ENCODE assay signal across 22 cellular contexts in genomic region chr12:112117685-112118084, GRCh38. TPM values are rescaled to one million over a fixed set of nuclear protein-coding genes. Genes with fewer than 3 reads are reported as not detected.
DNase-seq lines count a peak whose midpoint lies in the region; ATAC-seq and TF ChIP-seq lines count a peak whose summit lies in the region.
"Had no signal": no experiment of that assay in that cellular context is flagged by ENCODE, and none has a peak within 500 bp of the region (broad histone marks: within the 10 kb centered on the region; RNA-seq: fewer than 3 reads in every experiment).

No MANE protein-coding gene starts in this region.

- in situ Hi-C loops in brain microvascular endothelial cell (cut with HindIII; ENCODE audit: low pct_ligation_motif_present, low sequenced_read_pairs): no loop called here

- no peaks in the 10 kb centered on the region for H3K9me3 ChIP-seq in BLaER1 treated with 17β-estradiol and CSF1 and Interleukin-3, amounts not matched to agents 10 nM and 100 nM (replicated peaks in 1 of 11)
- no peaks in the 10 kb centered on the region for H3K9me3 ChIP-seq in prostate gland
- H3K9me3 ChIP-seq: uterus had no signal

- no peaks in the 10 kb centered on the region for H3K79me2 ChIP-seq in GM23338 (replicated peaks; ENCODE audit: insufficient read depth)

- H4K20me1 ChIP-seq in BLaER1 treated with 17β-estradiol and CSF1 and Interleukin-3, amounts not matched to agents 10 nM and 100 nM: no peaks in the 10 kb centered on the region
- H4K20me1 ChIP-seq in GM23338 (replicated peaks; ENCODE audit: insufficient read depth): no peaks in the 10 kb centered on the region

- ATAC-seq in GM23338 (no peak), SK-N-SH treated with all-trans-retinoic acid at 6 μM for 48 hours (no peak)
- ATAC-seq: activated T-cell treated with anti-CD3 and anti-CD28 coated beads, Interleukin-2, amount 50 U/mL, for 4 hours; T-helper 17 cell had no signal

- peak overlapping the region in 8 of 11 experiments; percentile 65 to 89 (median 74); a peak in 10 of 22 replicates for H3K4me2 ChIP-seq in BLaER1 treated with 17β-estradiol and CSF1 and Interleukin-3, amounts not matched to agents 10 nM and 100 nM
- H3K4me2 ChIP-seq in GM23338: no peak overlapping the region

- H3K9me2 ChIP-seq in GM23338 (ENCODE audit: insufficient read depth): no peaks in the 10 kb centered on the region

- H3K27me3 Mint-ChIP-seq in GM23338 (ENCODE audit: insufficient read depth, low read depth, poor library complexity): peaks cover 2% of the 10 kb centered on the region
- H3K27me3 Mint-ChIP-seq: CD4-positive, alpha-beta T cell had no signal

- H3K4me3 Mint-ChIP-seq in GM23338: no peak overlapping the region
- H3K4me3 Mint-ChIP-seq: activated CD4-positive, alpha-beta T cell treated with anti-CD3 and anti-CD28 coated beads, Interleukin-2, amount 10 ng/mL, durations not matched to agents 24 days and 14 days; activated naive CD4-positive, alpha-beta T cell treated with anti-CD3 and anti-CD28 coated beads for 36 hours; activated T-cell treated with anti-CD3 and anti-CD28 coated beads, Interleukin-2, amount 50 U/mL, for 4 hours; CD4-positive, alpha-beta T cell; T-helper 17 cell had no signal

- no peak for TF ChIP-seq POLR2A in prostate gland (IDR thresholded peaks at IDR 0.05)

- no peak overlapping the region for H2AFZ ChIP-seq in GM23338

- H3K36me3 ChIP-seq in BLaER1 treated with 17β-estradiol and CSF1 and Interleukin-3, amounts not matched to agents 10 nM and 100 nM: no peaks in the 10 kb centered on the region
- H3K36me3 ChIP-seq in GM23338 (ENCODE audit: insufficient read depth): no peaks in the 10 kb centered on the region
- no peaks in the 10 kb centered on the region for H3K36me3 ChIP-seq in brain microvascular endothelial cell (replicated peaks)
- H3K36me3 ChIP-seq in prostate gland: no peaks in the 10 kb centered on the region
- H3K36me3 ChIP-seq: cardiac muscle cell, uterus had no signal

- H3K4me1 ChIP-seq in BLaER1 treated with 17β-estradiol and CSF1 and Interleukin-3, amounts not matched to agents 10 nM and 100 nM: peaks cover 22 to 31% (median 25%) of the 10 kb centered on the region in 10 experiments
- H3K4me1 ChIP-seq in GM23338 (ENCODE audit: insufficient read depth) (peaks cover 16% of the 10 kb centered on the region), prostate gland (replicated peaks) (no peaks in the 10 kb centered on the region)

- 0 out of 2 replicates have a peak, but pooled peaks cover 6% of the 10 kb centered on the region for H3F3A ChIP-seq in GM23338 (replicated peaks; ENCODE audit: low read depth)

- no peak for DNase-seq in GM23338 (ENCODE audit: low spot score)
- peak; percentile 44 for DNase-seq in brain microvascular endothelial cell
- DNase-seq in prostate gland (ENCODE audit: low spot score): no peak
- no peak for DNase-seq in NCI-H146 (lab: John Stamatoyannopoulos, UW)
- no peak for DNase-seq in NCI-H1930 (lab: John Stamatoyannopoulos, UW)
- DNase-seq: activated CD4-positive, alpha-beta T cell treated with anti-CD3 and anti-CD28 coated beads, Interleukin-2, amount 10 ng/mL, durations not matched to agents 24 days and 14 days; activated naive CD4-positive, alpha-beta T cell treated with anti-CD3 and anti-CD28 coated beads for 36 hours; activated T-cell treated with anti-CD3 and anti-CD28 coated beads, Interleukin-2, amount 50 U/mL, for 4 hours; amygdala; cortex of kidney; DMS 273 treated with DMSO at 0.1 percent for 48 hours; KBM-7; MM.1S; NCI-H2171; stimulated activated CD4-positive, alpha-beta T cell treated with anti-CD3 and anti-CD28 coated beads, Interleukin-2, amount 100 ng/mL, for 24 hours; T-helper 17 cell; uterus had no signal

- TF ChIP-seq CTCF in GM23338 (conservative IDR thresholded peaks at IDR 0.05; ENCODE audit: low read depth in 2 of 2): no peak
- TF ChIP-seq CTCF in brain microvascular endothelial cell (IDR thresholded peaks at IDR 0.05; ENCODE audit: low read depth, low read length, missing control alignments): no peak
- TF ChIP-seq CTCF in prostate gland (IDR thresholded peaks at IDR 0.05): no peak

- no peak overlapping the region for H3K4me3 ChIP-seq in BLaER1 treated with 17β-estradiol and CSF1 and Interleukin-3, amounts not matched to agents 10 nM and 100 nM
- H3K4me3 ChIP-seq in GM23338: no peak overlapping the region
- no peak overlapping the region for H3K4me3 ChIP-seq in brain microvascular endothelial cell (ENCODE audit: low read depth, low read length)
- no peak overlapping the region for H3K4me3 ChIP-seq in prostate gland
- H3K4me3 ChIP-seq: cardiac muscle cell, uterus had no signal

- intact Hi-C loops in prostate gland (cut with DNase I): no loop called here

- no peaks in the 10 kb centered on the region for H3K9me3 Mint-ChIP-seq in GM23338
- H3K9me3 Mint-ChIP-seq: activated CD4-positive, alpha-beta T cell treated with anti-CD3 and anti-CD28 coated beads, Interleukin-2, amount 10 ng/mL, durations not matched to agents 24 days and 14 days; activated naive CD4-positive, alpha-beta T cell treated with anti-CD3 and anti-CD28 coated beads for 36 hours; activated T-cell treated with anti-CD3 and anti-CD28 coated beads, Interleukin-2, amount 50 U/mL, for 4 hours; CD4-positive, alpha-beta T cell; HFFc6 had no signal

- peaks cover 18% of the 10 kb centered on the region for H3K4me1 Mint-ChIP-seq in GM23338

- WGBS in prostate gland: 66% methylated on average over 8 of the region's 8 CpGs

- H3K27ac Mint-ChIP-seq in GM23338: no peak overlapping the region
- H3K27ac Mint-ChIP-seq: activated naive CD4-positive, alpha-beta T cell treated with anti-CD3 and anti-CD28 coated beads for 36 hours; CD4-positive, alpha-beta T cell; T-helper 17 cell had no signal

- H3K27me3 ChIP-seq in BLaER1 treated with 17β-estradiol and CSF1 and Interleukin-3, amounts not matched to agents 10 nM and 100 nM: no peaks in the 10 kb centered on the region
- H3K27me3 ChIP-seq in GM23338 (ENCODE audit: insufficient read depth) (no peaks in the 10 kb centered on the region), brain microvascular endothelial cell (replicated peaks) (no peaks in the 10 kb centered on the region), prostate gland (replicated peaks; ENCODE audit: insufficient read depth) (no peaks in the 10 kb centered on the region)
- H3K27me3 ChIP-seq: cardiac muscle cell, uterus had no signal

- H3K36me3 Mint-ChIP-seq in GM23338 (ENCODE audit: low read depth): no peaks in the 10 kb centered on the region

- H3K27ac ChIP-seq in BLaER1 treated with 17β-estradiol and CSF1 and Interleukin-3, amounts not matched to agents 10 nM and 100 nM: peak overlapping the region in 10 of 11 experiments; percentile 69 to 84 (median 72); a peak in 18 of 22 replicates
- H3K27ac ChIP-seq in GM23338 (ENCODE audit: low read depth) (peak overlapping the region; percentile 8; the same call in 1 of the 2 replicates), brain microvascular endothelial cell (peak overlapping the region; percentile 71), prostate gland (peak overlapping the region; percentile 34 to 57)
- H3K27ac ChIP-seq: uterus had no signal

- peak overlapping the region in 6 of 11 experiments; percentile 56 to 75 (median 64); a peak in 5 of 22 replicates for H3K9ac ChIP-seq in BLaER1 treated with 17β-estradiol and CSF1 and Interleukin-3, amounts not matched to agents 10 nM and 100 nM

TF ChIP-seq in GM23338, 12 proteins besides CTCF, POLR2A, EP300 and RAD21 (continues in another document):
- no peak for TF ChIP-seq ZNF114 (CRISPR knock-in tag; IDR thresholded peaks at IDR 0.05)
- TF ChIP-seq POLR2AphosphoS5 (IDR thresholded peaks at IDR 0.05; ENCODE audit: low read depth): no peak

TF ChIP-seq in SK-N-SH treated with all-trans-retinoic acid at 6 μM for 48 hours, 23 proteins besides CTCF, POLR2A, EP300 and RAD21 (continues in another document):
- TF ChIP-seq TCF4 (CRISPR knock-in tag; IDR thresholded peaks at IDR 0.05; ENCODE audit: borderline replicate concordance) (no peak), ZNF8 (CRISPR knock-in tag; IDR thresholded peaks at IDR 0.05) (no peak), TOX (CRISPR knock-in tag; IDR thresholded peaks at IDR 0.05; ENCODE audit: borderline replicate concordance) (no peak), POU6F1 (CRISPR knock-in tag; IDR thresholded peaks at IDR 0.05; ENCODE audit: borderline replicate concordance, low read depth) (no peak), CSRNP3 (CRISPR knock-in tag; IDR thresholded peaks at IDR 0.05) (no peak), ZFP30 (CRISPR knock-in tag; IDR thresholded peaks at IDR 0.05) (no peak)

RNA-seq across cellular contexts. Expression of gene TRAFD1, which starts 7.7 kb away (rescaled TPM):
- total RNA-seq in GM23338 (2014; rRNA removed; shearing (Covaris generic)): 30.4 and 35.6 TPM in 2 replicates
- 17.4 and 17.8 TPM in 2 replicates for polyA plus RNA-seq in GM23338 (2016; fragmentation: Nextera tagmentation; extraction: Ambion mirVana)
- total RNA-seq in prostate gland: 10 to 100 TPM; 44.8 to 56.4 TPM

RNA-seq across cellular contexts. Expression of gene NAA25, which starts 9.1 kb away (rescaled TPM):
- 49.0 and 63.6 TPM in 2 replicates for total RNA-seq in GM23338 (2014; rRNA removed; shearing (Covaris generic))
- 55.1 and 58.9 TPM in 2 replicates for polyA plus RNA-seq in GM23338 (2016; fragmentation: Nextera tagmentation; extraction: Ambion mirVana)
- 10 to 100 TPM; 15.5 to 24.0 TPM for total RNA-seq in prostate gland

Comparison
In these comparisons a context has a peak if more than half of its experiments do, and no peak if none do; other contexts are left out.
1. H3K27ac ChIP-seq: peak in every context shown above with its lines; median percentile 72 in BLaER1 treated with 17β-estradiol and CSF1 and Interleukin-3, amounts not matched to agents 10 nM and 100 nM; 71 in brain microvascular endothelial cell; 46 in prostate gland; 8 in GM23338.